Comparison of ENCODE assay signal across 12 cellular contexts in genomic region chr11:111528557-111528956, GRCh38. TPM values are rescaled to one million over a fixed set of nuclear protein-coding genes. Genes with fewer than 3 reads are reported as not detected.
DNase-seq lines count a peak whose midpoint lies in the region; ATAC-seq, FAIRE-seq and TF ChIP-seq lines count a peak whose summit lies in the region.
"Had no signal": no experiment of that assay in that cellular context is flagged by ENCODE, and none has a peak within 500 bp of the region (broad histone marks: within the 10 kb centered on the region; RNA-seq: fewer than 3 reads in every experiment).

No MANE protein-coding gene starts in this region.

- no peaks in the 10 kb centered on the region for H3K27me3 ChIP-seq in astrocyte (ENCODE audit: insufficient read depth, low read length)

- DNase-seq in activated naive CD4-positive, alpha-beta T cell treated with Interleukin-2 at 50 U/mL for 16 hours: no peak
- DNase-seq in NCI-H82 (lab: John Stamatoyannopoulos, UW): peak; percentile 57
- DNase-seq in astrocyte (ENCODE audit: low read depth): no peak
- peak; percentile 28 to 33 for DNase-seq in stimulated activated naive CD8-positive, alpha-beta T cell treated with anti-CD3 and anti-CD28 coated beads, Interleukin-15, amount 100 ng/mL, for 72 hours
- DNase-seq in DMS153 (lab: John Stamatoyannopoulos, UW): no peak
- DNase-seq in frontal cortex (ENCODE audit: low spot score in 2 of 2): no peak
- DNase-seq: NCI-H146, retina, SJCRH30 had no signal

- FAIRE-seq in astrocyte (lab: Jason Lieb, UNC): no peak
- no peak for FAIRE-seq in frontal cortex (lab: Jason Lieb, UNC)

- H3K79me2 ChIP-seq in astrocyte (ENCODE audit: insufficient read depth, low read length): no peaks in the 10 kb centered on the region

- peaks cover 30% of the 10 kb centered on the region for H3K4me1 ChIP-seq in astrocyte (ENCODE audit: insufficient read depth, low read length)
- H3K4me1 ChIP-seq: SJCRH30 had no signal

- ATAC-seq in stimulated activated naive CD8-positive, alpha-beta T cell treated with anti-CD3 and anti-CD28 coated beads, Interleukin-15, amount 100 ng/mL, for 72 hours: peak; percentile 32
- no peak for ATAC-seq in GM21528 (IDR thresholded peaks at IDR 0.05; ENCODE audit: low FRiP score, unreplicated experiment)

- H3K9ac ChIP-seq in astrocyte (ENCODE audit: low read length): no peak overlapping the region

- H3K9me3 ChIP-seq in astrocyte (ENCODE audit: insufficient read depth, low read depth, low read length): no peaks in the 10 kb centered on the region
- H3K9me3 ChIP-seq: SJCRH30 had no signal

- H3K36me3 Mint-ChIP-seq in activated naive CD4-positive, alpha-beta T cell treated with anti-CD3 and anti-CD28 coated beads, Interleukin-2, amount 50 U/mL, for 24 hours: no peaks in the 10 kb centered on the region
- no peaks in the 10 kb centered on the region for H3K36me3 Mint-ChIP-seq in astrocyte (ENCODE audit: low read depth, unreplicated experiment)

- H3K36me3 ChIP-seq in astrocyte (ENCODE audit: insufficient read depth, low read length): no peaks in the 10 kb centered on the region
- H3K36me3 ChIP-seq: SJCRH30 had no signal

- peak; percentile 19 for TF ChIP-seq CTCF in astrocyte (IDR thresholded peaks at IDR 0.05; ENCODE audit: insufficient read depth, low read depth, low read length)

- peak overlapping the region; percentile 57 for H3K27ac Mint-ChIP-seq in activated naive CD4-positive, alpha-beta T cell treated with anti-CD3 and anti-CD28 coated beads, Interleukin-2, amount 50 U/mL, for 24 hours
- H3K27ac Mint-ChIP-seq in astrocyte (ENCODE audit: unreplicated experiment): peak overlapping the region; percentile 82
- peak overlapping the region; percentile 93 to 95 for H3K27ac Mint-ChIP-seq in stimulated activated naive CD8-positive, alpha-beta T cell treated with anti-CD3 and anti-CD28 coated beads, Interleukin-15, amount 100 ng/mL, for 72 hours

- no peak overlapping the region for H3K27ac ChIP-seq in astrocyte (ENCODE audit: low read depth, low read length)
- H3K27ac ChIP-seq: SJCRH30 had no signal

- no peaks in the 10 kb centered on the region for H4K20me1 ChIP-seq in astrocyte (ENCODE audit: insufficient read depth, low read length)

- H3K4me2 ChIP-seq in astrocyte (ENCODE audit: low read length): no peak overlapping the region

- peak overlapping the region; percentile 5 for H3K4me3 Mint-ChIP-seq in activated naive CD4-positive, alpha-beta T cell treated with anti-CD3 and anti-CD28 coated beads, Interleukin-2, amount 50 U/mL, for 24 hours
- no peak overlapping the region for H3K4me3 Mint-ChIP-seq in astrocyte (ENCODE audit: unreplicated experiment)
- peak overlapping the region; percentile 26 to 54 for H3K4me3 Mint-ChIP-seq in stimulated activated naive CD8-positive, alpha-beta T cell treated with anti-CD3 and anti-CD28 coated beads, Interleukin-15, amount 100 ng/mL, for 72 hours

- H2AFZ ChIP-seq in astrocyte (ENCODE audit: low read depth, low read length): no peak overlapping the region

- no peaks in the 10 kb centered on the region for H3K9me3 Mint-ChIP-seq in activated naive CD4-positive, alpha-beta T cell treated with anti-CD3 and anti-CD28 coated beads, Interleukin-2, amount 50 U/mL, for 24 hours
- H3K9me3 Mint-ChIP-seq in astrocyte (ENCODE audit: unreplicated experiment): no peaks in the 10 kb centered on the region
- no peaks in the 10 kb centered on the region for H3K9me3 Mint-ChIP-seq in stimulated activated naive CD8-positive, alpha-beta T cell treated with anti-CD3 and anti-CD28 coated beads, Interleukin-15, amount 100 ng/mL, for 72 hours

- H3K27me3 Mint-ChIP-seq in activated naive CD4-positive, alpha-beta T cell treated with anti-CD3 and anti-CD28 coated beads, Interleukin-2, amount 50 U/mL, for 24 hours: no peaks in the 10 kb centered on the region
- H3K27me3 Mint-ChIP-seq in astrocyte (ENCODE audit: low read depth, unreplicated experiment): no peaks in the 10 kb centered on the region
- H3K27me3 Mint-ChIP-seq in stimulated activated naive CD8-positive, alpha-beta T cell treated with anti-CD3 and anti-CD28 coated beads, Interleukin-15, amount 100 ng/mL, for 72 hours: no peaks in the 10 kb centered on the region

- peaks cover 45% of the 10 kb centered on the region for H3K4me1 Mint-ChIP-seq in activated naive CD4-positive, alpha-beta T cell treated with anti-CD3 and anti-CD28 coated beads, Interleukin-2, amount 50 U/mL, for 24 hours
- peaks cover 61% of the 10 kb centered on the region for H3K4me1 Mint-ChIP-seq in astrocyte (ENCODE audit: low read depth, unreplicated experiment)
- peaks cover 78% of the 10 kb centered on the region for H3K4me1 Mint-ChIP-seq in stimulated activated naive CD8-positive, alpha-beta T cell treated with anti-CD3 and anti-CD28 coated beads, Interleukin-15, amount 100 ng/mL, for 72 hours

- H3K4me3 ChIP-seq in astrocyte (ENCODE audit: insufficient read depth, low read depth, low read length): no peak overlapping the region
- H3K4me3 ChIP-seq: SJCRH30 had no signal

RNA-seq across cellular contexts. Expression of gene LAYN, which starts 12.0 kb away (rescaled TPM):
- total RNA-seq in astrocyte (47.5 and 54.5 TPM in 2 replicates), frontal cortex (4.1 TPM)

RNA-seq across cellular contexts. Expression of gene HOATZ, which starts 14.0 kb away (rescaled TPM):
- total RNA-seq in astrocyte (0.43 TPM in 2 replicates), frontal cortex (not detected)
- total RNA-seq: lung microvascular endothelial cell, SJCRH30 had no signal

RNA-seq across cellular contexts. Expression of gene BTG4, which starts 16.4 kb away (rescaled TPM):
- total RNA-seq in astrocyte: 0.50 and 0.55 TPM in 2 replicates
- total RNA-seq in frontal cortex: not detected
- total RNA-seq: lung microvascular endothelial cell, SJCRH30 had no signal

Comparison
In these comparisons a context has a peak if more than half of its experiments do, and no peak if none do; other contexts are left out.
1. DNase-seq: peak in NCI-H82 (single experiment) and stimulated activated naive CD8-positive, alpha-beta T cell treated with anti-CD3 and anti-CD28 coated beads, Interleukin-15, amount 100 ng/mL, for 72 hours (2 of 2); none in activated naive CD4-positive, alpha-beta T cell treated with Interleukin-2 at 50 U/mL for 16 hours (single experiment), astrocyte (single experiment), DMS153 (single experiment) and frontal cortex (0 of 2).
2. Peak in every context shown above with its lines, with median percentiles within 50 percentile points of each other: H3K27ac Mint-ChIP-seq.